13 cellular contexts compared by ENCODE assay signal in the genomic region with DNA sequence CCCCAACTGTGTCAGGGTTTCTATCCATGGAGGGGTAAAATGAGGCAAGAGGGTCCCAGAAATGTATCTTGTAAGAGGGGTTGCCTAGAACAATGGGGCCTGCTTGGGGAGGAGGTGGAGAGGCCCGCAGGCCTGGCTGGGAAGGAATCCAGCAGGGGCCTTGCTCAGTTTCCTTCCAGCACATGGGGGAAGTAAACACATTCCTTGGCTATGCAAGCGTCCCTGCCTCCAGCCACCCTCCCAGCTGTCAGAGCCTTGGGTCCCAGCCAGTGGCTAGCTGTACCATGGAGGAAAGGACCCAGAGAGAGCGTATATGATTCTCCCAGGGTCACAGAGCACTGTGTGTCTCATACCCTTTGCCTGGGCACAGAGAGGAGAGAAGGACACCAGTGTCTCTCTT.
DNase-seq lines count a peak whose midpoint lies in the region; ATAC-seq and TF ChIP-seq lines count a peak whose summit lies in the region.
"Had no signal": no experiment of that assay in that cellular context is flagged by ENCODE, and none has a peak within 500 bp of the region (broad histone marks: within the 10 kb centered on the region; RNA-seq: fewer than 3 reads in every experiment).

No MANE protein-coding gene starts in this region.

- peak overlapping the region; percentile 84; the same call in 2 of the 3 replicates for H2BK15ac ChIP-seq in IMR-90 (ENCODE audit: low read depth, low read length)

- H3K4me1 ChIP-seq in IMR-90 (ENCODE audit: control insufficient read depth, insufficient read depth, low read length) (peaks cover 41% of the 10 kb centered on the region), right lobe of liver (peaks cover 0 to 4% (median 0%) of the 10 kb centered on the region in 4 donors), spleen (peaks cover 19 to 44% (median 30%) of the 10 kb centered on the region in 6 donors), HAP-1 (no peaks in the 10 kb centered on the region; the same call in 1 of the 2 replicates), PC-9 (replicated peaks; ENCODE audit: insufficient read depth) (peaks cover 20% of the 10 kb centered on the region)
- no peaks in the 10 kb centered on the region for H3K4me1 ChIP-seq in CD8-positive, alpha-beta T cell (ENCODE audit: insufficient read depth, low read length)

- H3K4me2 ChIP-seq in IMR-90 (ENCODE audit: low read depth, low read length) (no peak overlapping the region; the same call in 1 of the 2 replicates), PC-9 (no peak overlapping the region)

- peak overlapping the region; percentile 71 for H2AFZ ChIP-seq in IMR-90 (replicated peaks; ENCODE audit: low read length, poor library complexity)
- no peak overlapping the region for H2AFZ ChIP-seq in PC-9

- peak overlapping the region; percentile 93 for H2AK9ac ChIP-seq in IMR-90 (replicated peaks; ENCODE audit: low read depth, low read length, poor library complexity)

- peak overlapping the region; percentile 68 to 92 for H4K8ac ChIP-seq in IMR-90 (ENCODE audit: low read depth in 2 of 2, low read length in 2 of 2)

- H3K27me3 ChIP-seq in IMR-90 (ENCODE audit: control insufficient read depth, insufficient read depth, low read length) (no peaks in the 10 kb centered on the region), right lobe of liver (no peaks in the 10 kb centered on the region), spleen (replicated peaks in 1 of 7) (no peaks in the 10 kb centered on the region), HAP-1 (ENCODE audit: low read depth) (no peaks in the 10 kb centered on the region), PC-9 (ENCODE audit: insufficient read depth, low read depth) (no peaks in the 10 kb centered on the region)
- H3K27me3 ChIP-seq in CD8-positive, alpha-beta T cell (ENCODE audit: insufficient read depth, low read length), result no peaks in the 10 kb centered on the region

- peak overlapping the region; percentile 52 for H3K56ac ChIP-seq in IMR-90 (ENCODE audit: extremely low read depth, insufficient read depth, low read length)

- peak overlapping the region; percentile 94 for H2BK5ac ChIP-seq in IMR-90 (ENCODE audit: low read depth, low read length, poor library complexity, severe bottlenecking)

- dilution Hi-C loops in IMR-90 (cut with HindIII; ENCODE audit: low sequenced_read_pairs, unreplicated experiment), result no loop called here

- peak overlapping the region; percentile 98 for H2BK120ac ChIP-seq in IMR-90 (ENCODE audit: low read depth, low read length)

- no peak overlapping the region for H3K4me3 Mint-ChIP-seq in CD8-positive, alpha-beta T cell
- H3K4me3 Mint-ChIP-seq: CD4-positive, alpha-beta memory T cell; stimulated activated naive B cell treated with anti-CD40 and anti-IgM and Interleukin-4, amounts not matched to agents 10 μg/mL and 1 μg/mL and 100 μg/mL, for 72 hours; T-helper 2 cell treated with Interferon-gamma antibody and Interleukin-4, amounts not matched to agents 5 μg/mL and 100 μg/mL, for 36 hours had no signal

- H3K36me3 ChIP-seq in IMR-90 (ENCODE audit: control insufficient read depth, insufficient read depth, low read length) (no peaks in the 10 kb centered on the region), right lobe of liver (no peaks in the 10 kb centered on the region), spleen (no peaks in the 10 kb centered on the region), HAP-1 (replicated peaks) (no peaks in the 10 kb centered on the region), PC-9 (ENCODE audit: low read depth) (no peaks in the 10 kb centered on the region)
- H3K36me3 ChIP-seq in CD8-positive, alpha-beta T cell (ENCODE audit: insufficient read depth, low read length), result no peaks in the 10 kb centered on the region

- no peak for TF ChIP-seq RAD21 in IMR-90 (IDR thresholded peaks at IDR 0.05; ENCODE audit: low read length)

- no peaks in the 10 kb centered on the region for H3K79me2 ChIP-seq in PC-9 (ENCODE audit: low read depth)

- no peak for TF ChIP-seq CTCF in IMR-90 (conservative IDR thresholded peaks at IDR 0.05; ENCODE audit: low read depth, low read length)
- TF ChIP-seq CTCF in coronary artery (IDR thresholded peaks at IDR 0.05), result no peak
- no peak for TF ChIP-seq CTCF in right lobe of liver (IDR thresholded peaks at IDR 0.05)
- no peak for TF ChIP-seq CTCF in spleen (IDR thresholded peaks at IDR 0.05 in 8 of 11, conservative IDR thresholded peaks at IDR 0.05 in 3 of 11)
- no peak for TF ChIP-seq CTCF in CD8-positive, alpha-beta T cell (IDR thresholded peaks at IDR 0.05)
- TF ChIP-seq CTCF in PC-9 (conservative IDR thresholded peaks at IDR 0.05), result no peak

- POLR2A ChIA-PET in IMR-90 (lab: Charles Lee; ENCODE audit: unreplicated experiment) (no interaction called here), PC-9 (lab: Charles Lee; ENCODE audit: unreplicated experiment) (no interaction called here)
- POLR2A ChIA-PET in CD8-positive, alpha-beta T cell (lab: Charles Lee), result no interaction called here

- H3K79me1 ChIP-seq in IMR-90 (ENCODE audit: low read depth in 1 of 2, low read length in 2 of 2), result peaks cover 2 to 50% of the 10 kb centered on the region in 2 experiments; a peak in 3 of 4 replicates

- BruUV-seq in IMR-90 (replicated peaks; lab: Mats Ljungman, UMichigan) (no TSS peak), PC-9 (replicated peaks; lab: Mats Ljungman, UMichigan) (no TSS peak)

- peaks cover 36% of the 10 kb centered on the region for H3K9me1 ChIP-seq in IMR-90 (ENCODE audit: insufficient read depth, low read length)

- H3K4me1 Mint-ChIP-seq in CD8-positive, alpha-beta T cell (ENCODE audit: low read depth), result no peaks in the 10 kb centered on the region
- H3K4me1 Mint-ChIP-seq: stimulated activated naive B cell treated with anti-CD40 and anti-IgM and Interleukin-4, amounts not matched to agents 10 μg/mL and 1 μg/mL and 100 μg/mL, for 72 hours had no signal

- H3K9me2 ChIP-seq in PC-9 (ENCODE audit: insufficient read depth), result no peaks in the 10 kb centered on the region

- peak overlapping the region; percentile 96 for H4K91ac ChIP-seq in IMR-90 (ENCODE audit: insufficient read depth, low read depth, low read length)

- ATAC-seq in IMR-90 (ENCODE audit: low read depth) (peak; percentile 24), right lobe of liver (peak; percentile 43 to 60 (median 50))
- ATAC-seq in CD8-positive, alpha-beta T cell, result no peak
- ATAC-seq: stimulated activated naive B cell treated with anti-CD40 and anti-IgM and Interleukin-4, amounts not matched to agents 10 μg/mL and 1 μg/mL and 100 μg/mL, for 72 hours had no signal

- no peaks in the 10 kb centered on the region for H3K36me3 Mint-ChIP-seq in CD8-positive, alpha-beta T cell
- H3K36me3 Mint-ChIP-seq: CD4-positive, alpha-beta memory T cell; stimulated activated naive B cell treated with anti-CD40 and anti-IgM and Interleukin-4, amounts not matched to agents 10 μg/mL and 1 μg/mL and 100 μg/mL, for 72 hours had no signal

- H3K4me3 ChIP-seq in IMR-90 (ENCODE audit: insufficient read depth, low read depth, low read length) (no peak overlapping the region), coronary artery (no peak overlapping the region), right lobe of liver (no peak overlapping the region), spleen (no peak overlapping the region), HAP-1 (no peak overlapping the region), PC-9 (no peak overlapping the region)
- H3K4me3 ChIP-seq in CD8-positive, alpha-beta T cell (ENCODE audit: low read depth, low read length), result no peak overlapping the region

- no peaks in the 10 kb centered on the region for H3K9me3 Mint-ChIP-seq in CD8-positive, alpha-beta T cell
- H3K9me3 Mint-ChIP-seq: CD4-positive, alpha-beta memory T cell; stimulated activated naive B cell treated with anti-CD40 and anti-IgM and Interleukin-4, amounts not matched to agents 10 μg/mL and 1 μg/mL and 100 μg/mL, for 72 hours; T-helper 2 cell treated with Interferon-gamma antibody and Interleukin-4, amounts not matched to agents 5 μg/mL and 100 μg/mL, for 36 hours had no signal

- peak overlapping the region; percentile 96 for H3K4ac ChIP-seq in IMR-90 (ENCODE audit: low read depth, low read length)

- peaks cover 12% of the 10 kb centered on the region; the same call in 1 of the 2 replicates for H3F3A ChIP-seq in PC-9 (ENCODE audit: insufficient read depth, low read depth)

- no peaks in the 10 kb centered on the region for H4K20me1 ChIP-seq in IMR-90 (ENCODE audit: insufficient read depth, low read length)
- H4K20me1 ChIP-seq in PC-9 (ENCODE audit: insufficient read depth), result no peaks in the 10 kb centered on the region

- peaks cover 3% of the 10 kb centered on the region for H3K27me3 Mint-ChIP-seq in CD8-positive, alpha-beta T cell (ENCODE audit: low read depth)
- H3K27me3 Mint-ChIP-seq: CD4-positive, alpha-beta memory T cell had no signal

- intact Hi-C loops in IMR-90 (cut with micrococcal nuclease) (no loop called here), right lobe of liver (cut with DNase I) (loop anchor here in 1 of 2 donors (5.0 kb wide), 1 partner anchor 102 kb away; a partner anchor contains a TSS), spleen (cut with DNase I; ENCODE audit: low total_unique reads) (no loop called here), PC-9 (cut with micrococcal nuclease; ENCODE audit: unreplicated experiment) (no loop called here)
- intact Hi-C loops in CD8-positive, alpha-beta T cell (cut with DNase I, micrococcal nuclease), result no loop called here

- H3K14ac ChIP-seq in IMR-90 (replicated peaks; ENCODE audit: low read depth, low read length), result peak overlapping the region; percentile 83

- H3K27ac ChIP-seq in IMR-90 (ENCODE audit: insufficient read depth, low read length), result peak overlapping the region; percentile 90
- peak overlapping the region; percentile 88 to 96 for H3K27ac ChIP-seq in coronary artery
- peak overlapping the region; percentile 60 to 70 (median 70) for H3K27ac ChIP-seq in right lobe of liver
- peak overlapping the region in 7 of 8 donors; percentile 17 to 91 (median 82) for H3K27ac ChIP-seq in spleen
- no peak overlapping the region for H3K27ac ChIP-seq in CD8-positive, alpha-beta T cell (ENCODE audit: low read depth, low read length)
- no peak overlapping the region for H3K27ac ChIP-seq in PC-9

- in situ Hi-C loops in IMR-90 (cut with MboI; ENCODE audit: low sequenced_read_pairs) (no loop called here), HAP-1 (cut with MboI; ENCODE audit: low sequenced_read_pairs) (no loop called here)

- peak overlapping the region; percentile 95 for H2AK5ac ChIP-seq in IMR-90 (ENCODE audit: low read depth, low read length)

- TF ChIP-seq POLR2A in IMR-90 (IDR thresholded peaks at IDR 0.05; ENCODE audit: low read depth, low read length) (no peak), right lobe of liver (IDR thresholded peaks at IDR 0.05) (no peak), spleen (IDR thresholded peaks at IDR 0.05) (no peak)

- H4K5ac ChIP-seq in IMR-90 (ENCODE audit: low read depth, low read length), result peak overlapping the region; percentile 96

- no peak overlapping the region for H3K27ac Mint-ChIP-seq in CD8-positive, alpha-beta T cell
- H3K27ac Mint-ChIP-seq: stimulated activated naive B cell treated with anti-CD40 and anti-IgM and Interleukin-4, amounts not matched to agents 10 μg/mL and 1 μg/mL and 100 μg/mL, for 72 hours; T-helper 2 cell treated with Interferon-gamma antibody and Interleukin-4, amounts not matched to agents 5 μg/mL and 100 μg/mL, for 36 hours had no signal

- H3K9ac ChIP-seq in IMR-90 (ENCODE audit: low read depth, low read length), result peak overlapping the region; percentile 33

- DNase-seq in IMR-90, result peak; percentile 87
- DNase-seq in coronary artery (ENCODE audit: low spot score), result no peak
- peak in 2 of 3 donors; percentile 57 to 68 for DNase-seq in right lobe of liver
- DNase-seq in spleen, result no peak
- DNase-seq in HUDEP-2 (lab: John Stamatoyannopoulos, UW; ENCODE audit: unreplicated experiment in 76 of 76), result no peak
- DNase-seq in CD8-positive, alpha-beta T cell, result no peak
- DNase-seq in HAP-1 (ENCODE audit: low spot score in 2 of 2), result no peak
- DNase-seq in PC-9, result no peak
- DNase-seq: CD4-positive, alpha-beta memory T cell; effector memory CD4-positive, alpha-beta T cell; stimulated activated CD4-positive, alpha-beta T cell treated with anti-CD3 and anti-CD28 coated beads, Interleukin-12 subunit alpha, Interleukin-12 subunit beta, amount 100 ng/mL, for 4 hours; stimulated activated naive B cell treated with anti-CD40 and anti-IgM and Interleukin-4, amounts not matched to agents 10 μg/mL and 1 μg/mL and 100 μg/mL, for 72 hours had no signal

- CTCF ChIA-PET in IMR-90 (lab: Yijun Ruan, JAX), result interaction anchor here (0.6 to 1.3 kb wide), 4 partner anchors 15 to 216 kb away, joined by 3 to 4 read pairs (median 3); no protein-coding TSS in a partner anchor
- CTCF ChIA-PET in CD8-positive, alpha-beta T cell (lab: Charles Lee), result interaction anchor here (2.1 kb wide), 1 partner anchor 9 kb away, joined by 7 read pairs; no protein-coding TSS in a partner anchor
- CTCF ChIA-PET in PC-9 (lab: Charles Lee), result no interaction called here

- H2BK20ac ChIP-seq in IMR-90 (ENCODE audit: low read depth, low read length), result peak overlapping the region; percentile 92

- H3K9me3 ChIP-seq in IMR-90 (ENCODE audit: control insufficient read depth, insufficient read depth, low read length) (no peaks in the 10 kb centered on the region), right lobe of liver (no peaks in the 10 kb centered on the region), spleen (no peaks in the 10 kb centered on the region), HAP-1 (no peaks in the 10 kb centered on the region), PC-9 (ENCODE audit: insufficient read depth, low read depth) (no peaks in the 10 kb centered on the region)
- no peaks in the 10 kb centered on the region for H3K9me3 ChIP-seq in CD8-positive, alpha-beta T cell (ENCODE audit: low read length)

- peak overlapping the region; percentile 64 for H3K23ac ChIP-seq in IMR-90 (ENCODE audit: low read depth, low read length)

- WGBS in IMR-90 (ENCODE audit: extremely low coverage in 2 of 2, insufficient read length in 1 of 2), 2 experiments, result 17% methylated on average over 1 of the region's 3 CpGs; no CpG with 5 or more reads in 1 of the 2 experiments
- 38% methylated on average over 1 of the region's 3 CpGs for WGBS in right lobe of liver (ENCODE audit: insufficient coverage, low coverage, low lambda C conversion rate, missing lambda C conversion rate)
- WGBS in spleen, 5 donors, result 45 to 61% (median 52%) methylated on average over 3 of the region's 3 CpGs

- H3K18ac ChIP-seq in IMR-90 (ENCODE audit: low read depth, low read length), result peak overlapping the region; percentile 96

Comparison
In these comparisons a context has a peak if more than half of its experiments do, and no peak if none do; other contexts are left out.
1. DNase-seq: peak in IMR-90 (single experiment) and right lobe of liver (2 of 3); none in coronary artery (single experiment), spleen (single experiment), HUDEP-2 (0 of 76), CD8-positive, alpha-beta T cell (0 of 7), HAP-1 (0 of 2) and PC-9 (0 of 2).
2. H3K27ac ChIP-seq: peak in IMR-90 (single experiment), coronary artery (2 of 2), right lobe of liver (3 of 3) and spleen (7 of 8); none in CD8-positive, alpha-beta T cell (single experiment) and PC-9 (single experiment).